Comparison of ENCODE assay signal across 8 cellular contexts in genomic region chr2:199458806-199459285, GRCh38. TPM values are rescaled to one million over a fixed set of nuclear protein-coding genes. Genes with fewer than 3 reads are reported as not detected.
A peak's percentile ranks its signal among the peaks of the same experiment; 100 is the strongest.
DNase-seq lines count a peak whose midpoint lies in the region; ATAC-seq, FAIRE-seq and TF ChIP-seq lines count a peak whose summit lies in the region.

No MANE protein-coding gene starts in this region.

- peaks cover 29 to 51% of the 10 kb centered on the region in 2 donors for H3K4me1 ChIP-seq in thyroid gland

- H3K36me3 ChIP-seq in bronchial epithelial cell (ENCODE audit: control insufficient read depth, insufficient read depth, low read length), result no peaks in the 10 kb centered on the region
- H3K36me3 ChIP-seq in thyroid gland, result no peaks in the 10 kb centered on the region

- peaks cover 47% of the 10 kb centered on the region for H3K27me3 ChIP-seq in bronchial epithelial cell (ENCODE audit: control insufficient read depth, insufficient read depth, low read length)
- peaks cover 60% of the 10 kb centered on the region for H3K27me3 ChIP-seq in thyroid gland

- TF ChIP-seq CTCF in bronchial epithelial cell (IDR thresholded peaks at IDR 0.05; ENCODE audit: insufficient read depth, low read length, severe bottlenecking) (no peak), lower leg skin (IDR thresholded peaks at IDR 0.05) (no peak), thyroid gland (IDR thresholded peaks at IDR 0.05) (no peak)

- no peak for TF ChIP-seq POLR2A in lower leg skin (IDR thresholded peaks at IDR 0.05)
- no peak for TF ChIP-seq POLR2A in thyroid gland (IDR thresholded peaks at IDR 0.05)

- H3K4me3 ChIP-seq in bronchial epithelial cell (ENCODE audit: low read depth, low read length) (peak overlapping the region; percentile 61), lower leg skin (ENCODE audit: low read depth, poor library complexity, severe bottlenecking) (peak overlapping the region; percentile 92), thyroid gland (replicated peaks in 1 of 3) (peak overlapping the region; percentile 29 to 83 (median 78))

- 0% methylated on average over 10 to 16 of the region's 56 CpGs for WGBS in lower leg skin, 2 donors
- WGBS in thyroid gland, 2 donors, result 0% methylated on average over 8 to 24 of the region's 56 CpGs

- intact Hi-C loops in lower leg skin (cut with DNase I; ENCODE audit: low total_unique reads), result no loop called here
- intact Hi-C loops in thyroid gland (cut with DNase I), result no loop called here

- DNase-seq in CD1c-positive myeloid dendritic cell (ENCODE audit: extremely low spot score), result peak; percentile 39
- DNase-seq in M059J (ENCODE audit: low read depth), result peak; percentile 58
- no peak for DNase-seq in bronchial epithelial cell (ENCODE audit: low read depth)
- DNase-seq in lower leg skin (ENCODE audit: low spot score in 2 of 2), result peak in 1 of 2 donors; percentile 88
- DNase-seq in thyroid gland, result peak; percentile 43 to 44
- DNase-seq in NCI-H1092 treated with DMSO at 0.1 percent for 48 hours (lab: John Stamatoyannopoulos, UW), result no peak

- H3K9me3 ChIP-seq in thyroid gland, result no peaks in the 10 kb centered on the region

- ATAC-seq in GM21381 (IDR thresholded peaks at IDR 0.05; ENCODE audit: unreplicated experiment) (peak; percentile 32), HG03135 (IDR thresholded peaks at IDR 0.05; ENCODE audit: unreplicated experiment) (no peak)

- no peak for FAIRE-seq in bronchial epithelial cell (lab: Jason Lieb, UNC)

- H3K27ac ChIP-seq in thyroid gland, result peak overlapping the region in 2 of 3 donors; percentile 50 to 68

RNA-seq across cellular contexts. Expression of gene SATB2, which starts 1.1 kb away (rescaled TPM):
- 7.5 and 7.8 TPM in 2 replicates for total RNA-seq in M059J (2014; rRNA removed; shearing (Covaris generic))
- 1.6 and 2.0 TPM in 2 replicates for total RNA-seq in bronchial epithelial cell
- 1 to 10 TPM; 2.6 to 3.7 (median 3.3) TPM for total RNA-seq in lower leg skin
- 1 to 10 TPM; 1.9 to 2.9 (median 1.9) TPM for total RNA-seq in thyroid gland

Comparison
In these comparisons a context has a peak if more than half of its experiments do, and no peak if none do; other contexts are left out.
1. DNase-seq: peak in CD1c-positive myeloid dendritic cell (single experiment), M059J (single experiment) and thyroid gland (2 of 2); none in bronchial epithelial cell (single experiment) and NCI-H1092 treated with DMSO at 0.1 percent for 48 hours (single experiment).
2. Peak in every context shown above with its lines, with median percentiles within 50 percentile points of each other: H3K4me3 ChIP-seq.